1 cellular context compared by ENCODE assay signal in the genomic region with DNA sequence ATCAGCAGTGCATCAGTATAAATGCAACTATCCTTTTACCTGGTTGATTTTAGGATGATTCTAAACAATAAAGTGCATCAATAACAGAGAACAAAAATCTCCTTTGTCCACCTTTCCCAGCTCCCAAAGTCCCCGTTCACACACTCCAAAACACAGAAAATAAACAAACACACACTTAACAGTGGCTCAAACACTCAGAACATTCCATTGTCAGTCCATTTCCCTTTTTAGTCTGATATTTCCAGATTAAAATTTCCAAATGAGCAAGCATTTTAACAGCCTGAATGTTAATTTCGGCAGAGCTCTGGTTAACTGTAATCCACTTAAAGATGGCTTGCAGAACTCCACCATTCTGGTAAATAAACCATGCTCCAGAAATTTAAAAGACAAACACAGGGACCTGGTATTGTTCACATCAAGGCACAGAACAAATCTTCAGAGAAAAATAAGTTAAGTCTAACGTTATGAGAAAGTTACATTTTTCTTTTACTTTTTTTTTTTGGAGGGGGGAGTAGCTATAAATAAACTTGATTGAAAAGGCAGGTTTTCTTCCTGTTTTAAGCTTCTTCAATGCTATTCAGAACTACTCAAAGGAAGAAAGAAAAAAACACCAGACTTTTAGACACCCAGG.
TF ChIP-seq lines count a peak whose summit lies in the region.

No MANE protein-coding gene starts in this region.

TF ChIP-seq in IMR-90, 13 proteins besides CTCF, POLR2A, EP300 and RAD21 (continued from another document):
- no peak for TF ChIP-seq RFX5 (IDR thresholded peaks at IDR 0.05; ENCODE audit: low read depth, low read length)
- TF ChIP-seq, protein P1, sequence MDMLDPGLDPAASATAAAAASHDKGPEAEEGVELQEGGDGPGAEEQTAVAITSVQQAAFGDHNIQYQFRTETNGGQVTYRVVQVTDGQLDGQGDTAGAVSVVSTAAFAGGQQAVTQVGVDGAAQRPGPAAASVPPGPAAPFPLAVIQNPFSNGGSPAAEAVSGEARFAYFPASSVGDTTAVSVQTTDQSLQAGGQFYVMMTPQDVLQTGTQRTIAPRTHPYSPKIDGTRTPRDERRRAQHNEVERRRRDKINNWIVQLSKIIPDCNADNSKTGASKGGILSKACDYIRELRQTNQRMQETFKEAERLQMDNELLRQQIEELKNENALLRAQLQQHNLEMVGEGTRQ (IDR thresholded peaks at IDR 0.05; ENCODE audit: low read depth, low read length), result no peak
